ENCODE assay signal across 1 cellular context in genomic region chr5:62322484-62322883, GRCh38.
A peak's percentile ranks its signal among the peaks of the same experiment; 100 is the strongest.
TF ChIP-seq lines count a peak whose summit lies in the region.

No MANE protein-coding gene starts in this region.

TF ChIP-seq in HepG2, 621 proteins besides CTCF, POLR2A, EP300 and RAD21 (continued from another document and continues in another):
- TF ChIP-seq THAP9 (CRISPR knock-in tag; IDR thresholded peaks at IDR 0.05; ENCODE audit: borderline replicate concordance), result no peak
- TF ChIP-seq CBFB (CRISPR knock-in tag; IDR thresholded peaks at IDR 0.05), result no peak
- TF ChIP-seq ZNF704 (CRISPR knock-in tag; IDR thresholded peaks at IDR 0.05; ENCODE audit: borderline replicate concordance), result no peak
- TF ChIP-seq SP2 (CRISPR knock-in tag; IDR thresholded peaks at IDR 0.05), result no peak
- no peak for TF ChIP-seq TGIF2 (CRISPR knock-in tag; IDR thresholded peaks at IDR 0.05)
- no peak for TF ChIP-seq DMTF1 (CRISPR knock-in tag; IDR thresholded peaks at IDR 0.05)
- no peak for TF ChIP-seq ELK4 (CRISPR knock-in tag; IDR thresholded peaks at IDR 0.05; ENCODE audit: borderline replicate concordance)
- no peak for TF ChIP-seq CREBL2 (CRISPR knock-in tag; IDR thresholded peaks at IDR 0.05; ENCODE audit: borderline replicate concordance)
- TF ChIP-seq KDM3A (CRISPR knock-in tag; IDR thresholded peaks at IDR 0.05; ENCODE audit: low read depth), result no peak
- TF ChIP-seq MAFK (conservative IDR thresholded peaks at IDR 0.05 in 1 of 2, IDR thresholded peaks at IDR 0.05 in 1 of 2; ENCODE audit: low read length in 2 of 2), result no peak
- no peak for TF ChIP-seq STAT5B (CRISPR knock-in tag; IDR thresholded peaks at IDR 0.05)
- TF ChIP-seq ASH2L (IDR thresholded peaks at IDR 0.05; ENCODE audit: insufficient read length, low read depth, low read length), result no peak
- TF ChIP-seq TRIM24 (CRISPR knock-in tag; IDR thresholded peaks at IDR 0.05), result no peak
- no peak for TF ChIP-seq ZNF639 (CRISPR knock-in tag; conservative IDR thresholded peaks at IDR 0.05)
- TF ChIP-seq SP140L (CRISPR knock-in tag; IDR thresholded peaks at IDR 0.05; ENCODE audit: borderline replicate concordance), result no peak
- TF ChIP-seq KDM4B (CRISPR knock-in tag; IDR thresholded peaks at IDR 0.05), result no peak
- no peak for TF ChIP-seq RFX5 (IDR thresholded peaks at IDR 0.05; ENCODE audit: low read depth, low read length)
- no peak for TF ChIP-seq NFE2L1 (CRISPR knock-in tag; IDR thresholded peaks at IDR 0.05; ENCODE audit: borderline replicate concordance)
- TF ChIP-seq SMAD3 (CRISPR knock-in tag; IDR thresholded peaks at IDR 0.05), result 0 out of 2 replicates have a peak, but pooled peaks have one; percentile 48
- TF ChIP-seq ZNF580 (CRISPR knock-in tag; IDR thresholded peaks at IDR 0.05; ENCODE audit: borderline replicate concordance, low read depth), result no peak
- no peak for TF ChIP-seq ZFP90 (CRISPR knock-in tag; IDR thresholded peaks at IDR 0.05; ENCODE audit: borderline replicate concordance)
- TF ChIP-seq ZNF616 (CRISPR knock-in tag; IDR thresholded peaks at IDR 0.05; ENCODE audit: low read depth), result no peak
- no peak for TF ChIP-seq MLLT10 (CRISPR knock-in tag; IDR thresholded peaks at IDR 0.05)
- TF ChIP-seq MEF2D (CRISPR knock-in tag; IDR thresholded peaks at IDR 0.05), result no peak
- no peak for TF ChIP-seq SMARCE1 (IDR thresholded peaks at IDR 0.05; ENCODE audit: borderline replicate concordance)
- no peak for TF ChIP-seq SNAPC2 (CRISPR knock-in tag; IDR thresholded peaks at IDR 0.05)
- no peak for TF ChIP-seq HIC2 (CRISPR knock-in tag; IDR thresholded peaks at IDR 0.05; ENCODE audit: low read depth)
- TF ChIP-seq ZNF770 (CRISPR knock-in tag; IDR thresholded peaks at IDR 0.05), result no peak
- no peak for TF ChIP-seq ZNF800 (CRISPR knock-in tag; IDR thresholded peaks at IDR 0.05)
- no peak for TF ChIP-seq ZMAT5 (CRISPR knock-in tag; IDR thresholded peaks at IDR 0.05; ENCODE audit: borderline replicate concordance, low read depth)
- no peak for TF ChIP-seq NCOA1 (CRISPR knock-in tag; IDR thresholded peaks at IDR 0.05)
- TF ChIP-seq PRDM10 (CRISPR knock-in tag; IDR thresholded peaks at IDR 0.05; ENCODE audit: low read depth), result no peak
- no peak for TF ChIP-seq TFAP4 (IDR thresholded peaks at IDR 0.05; ENCODE audit: borderline replicate concordance, low read depth)
